In genomic region chr10:64444163-64444562, GRCh38 we compare ENCODE assay signal across 25 cellular contexts.
"Had no signal": no experiment of that assay in that cellular context is flagged by ENCODE, and none has a peak within 500 bp of the region (broad histone marks: within the 10 kb centered on the region; RNA-seq: fewer than 3 reads in every experiment).

No MANE protein-coding gene starts in this region.

- H3K4me3 Mint-ChIP-seq: dendritic cell treated with granulocyte-macrophage colony-stimulating factor and Interleukin-4, amounts not matched to agents 40 ng/mL and 50 ng/mL, for 4 days; effector memory CD8-positive, alpha-beta T cell; endodermal cell had no signal

- ATAC-seq: effector memory CD8-positive, alpha-beta T cell; esophagus mucosa; foreskin keratinocyte; gastrocnemius medialis; gastroesophageal sphincter; heart left ventricle; heart right ventricle had no signal

- H3K4me2 ChIP-seq: hepatocyte had no signal

- H3K36me3 ChIP-seq: esophagus muscularis mucosa, esophagus squamous epithelium, gastrocnemius medialis, gastroesophageal sphincter, heart left ventricle, heart right ventricle had no signal

- H3K4me3 ChIP-seq: coronary artery, dorsolateral prefrontal cortex, esophagus muscularis mucosa, esophagus squamous epithelium, gastrocnemius medialis, gastroesophageal sphincter, heart left ventricle, heart right ventricle, hepatocyte had no signal

- H2AFZ ChIP-seq: hepatocyte had no signal

- DNase-seq: cortex of kidney; dermis blood vessel endothelial cell; dorsolateral prefrontal cortex; effector CD4-positive, alpha-beta T cell; effector CD8-positive, alpha-beta T cell; effector memory CD4-positive, alpha-beta T cell; effector memory CD8-positive, alpha-beta T cell; endodermal cell; erythroblast; esophagus squamous epithelium; foreskin fibroblast; foreskin keratinocyte; foreskin melanocyte; gastrocnemius medialis; glutamatergic neuron; heart left ventricle; heart right ventricle; hippocampal formation had no signal

- H3K27me3 Mint-ChIP-seq: dendritic cell treated with granulocyte-macrophage colony-stimulating factor and Interleukin-4, amounts not matched to agents 40 ng/mL and 50 ng/mL, for 4 days; effector memory CD8-positive, alpha-beta T cell had no signal

- H3K4me1 ChIP-seq: esophagus muscularis mucosa, esophagus squamous epithelium, foreskin keratinocyte, gastrocnemius medialis, gastroesophageal sphincter, heart left ventricle, heart right ventricle had no signal

- H3K27me3 ChIP-seq: dorsolateral prefrontal cortex, esophagus squamous epithelium, foreskin keratinocyte, gastrocnemius medialis, gastroesophageal sphincter, heart left ventricle, heart right ventricle, hepatocyte had no signal

- H3K79me2 ChIP-seq: hepatocyte had no signal

- H3K27ac ChIP-seq: coronary artery, dorsolateral prefrontal cortex, epithelial cell of prostate, esophagus muscularis mucosa, esophagus squamous epithelium, foreskin keratinocyte, gastrocnemius medialis, gastroesophageal sphincter, heart left ventricle, heart right ventricle, hepatocyte had no signal

- H3K27ac Mint-ChIP-seq: dendritic cell treated with granulocyte-macrophage colony-stimulating factor and Interleukin-4, amounts not matched to agents 40 ng/mL and 50 ng/mL, for 4 days; effector memory CD8-positive, alpha-beta T cell; endodermal cell had no signal

- H3K9me3 ChIP-seq: esophagus muscularis mucosa, gastrocnemius medialis, gastroesophageal sphincter had no signal
